In genomic region chr12:101209319-101210302, GRCh38 we compare ENCODE assay signal across 15 cellular contexts. TPM values are rescaled to one million over a fixed set of nuclear protein-coding genes. Genes with fewer than 3 reads are reported as not detected.
DNase-seq lines count a peak whose midpoint lies in the region; ATAC-seq and TF ChIP-seq lines count a peak whose summit lies in the region.
"Had no signal": no experiment of that assay in that cellular context is flagged by ENCODE, and none has a peak within 500 bp of the region (broad histone marks: within the 10 kb centered on the region; RNA-seq: fewer than 3 reads in every experiment).

A gene with protein sequence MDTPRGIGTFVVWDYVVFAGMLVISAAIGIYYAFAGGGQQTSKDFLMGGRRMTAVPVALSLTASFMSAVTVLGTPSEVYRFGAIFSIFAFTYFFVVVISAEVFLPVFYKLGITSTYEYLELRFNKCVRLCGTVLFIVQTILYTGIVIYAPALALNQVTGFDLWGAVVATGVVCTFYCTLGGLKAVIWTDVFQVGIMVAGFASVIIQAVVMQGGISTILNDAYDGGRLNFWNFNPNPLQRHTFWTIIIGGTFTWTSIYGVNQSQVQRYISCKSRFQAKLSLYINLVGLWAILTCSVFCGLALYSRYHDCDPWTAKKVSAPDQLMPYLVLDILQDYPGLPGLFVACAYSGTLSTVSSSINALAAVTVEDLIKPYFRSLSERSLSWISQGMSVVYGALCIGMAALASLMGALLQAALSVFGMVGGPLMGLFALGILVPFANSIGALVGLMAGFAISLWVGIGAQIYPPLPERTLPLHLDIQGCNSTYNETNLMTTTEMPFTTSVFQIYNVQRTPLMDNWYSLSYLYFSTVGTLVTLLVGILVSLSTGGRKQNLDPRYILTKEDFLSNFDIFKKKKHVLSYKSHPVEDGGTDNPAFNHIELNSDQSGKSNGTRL (minus strand): TSS chr12:101210238. CDS start chr12:101209848, 390 bp downstream.

- intact Hi-C loops in A673 (cut with micrococcal nuclease; ENCODE audit: unreplicated experiment) (no loop called here), mucosa of descending colon (cut with DNase I, micrococcal nuclease) (no loop called here)

- no peaks in the 10 kb centered on the region for H3K36me3 Mint-ChIP-seq in CD8-positive, alpha-beta memory T cell
- peaks cover 0 to 6% (median 0%) of the 10 kb centered on the region in 3 donors for H3K36me3 Mint-ChIP-seq in naive thymus-derived CD8-positive, alpha-beta T cell

- ATAC-seq in mucosa of descending colon: peak; percentile 54
- no peak for ATAC-seq in naive thymus-derived CD8-positive, alpha-beta T cell
- ATAC-seq: left cardiac atrium had no signal

- no TSS peak for BruUV-seq in A673 (replicated peaks; lab: Mats Ljungman, UMichigan)

- peaks cover 13 to 45% of the 10 kb centered on the region in 2 donors for H3K27me3 Mint-ChIP-seq in CD8-positive, alpha-beta memory T cell
- peaks cover 23 to 45% (median 31%) of the 10 kb centered on the region in 5 donors for H3K27me3 Mint-ChIP-seq in naive thymus-derived CD8-positive, alpha-beta T cell

- H3K9me3 ChIP-seq in A673 (ENCODE audit: low read depth, low read length, poor library complexity, severe bottlenecking) (no peaks in the 10 kb centered on the region), ectodermal cell (ENCODE audit: control insufficient read depth, low read length) (no peaks in the 10 kb centered on the region), mucosa of descending colon (no peaks in the 10 kb centered on the region)
- H3K9me3 ChIP-seq in CD8-positive, alpha-beta memory T cell (ENCODE audit: low read length): no peaks in the 10 kb centered on the region

- peaks cover 39% of the 10 kb centered on the region for H3K27me3 ChIP-seq in A673 (replicated peaks; ENCODE audit: insufficient read depth, low read depth, low read length, poor library complexity)
- H3K27me3 ChIP-seq in ectodermal cell (ENCODE audit: control insufficient read depth, insufficient read depth, low read length, poor library complexity, severe bottlenecking): peaks cover 39% of the 10 kb centered on the region
- H3K27me3 ChIP-seq in CD8-positive, alpha-beta memory T cell (ENCODE audit: insufficient read depth, low read length, poor library complexity, severe bottlenecking): no peaks in the 10 kb centered on the region
- H3K27me3 ChIP-seq: BLaER1 had no signal

- DNase-seq in A673 (ENCODE audit: low spot score) (peak; percentile 3), HuH-7.5 (ENCODE audit: low spot score) (peak; percentile 33), mucosa of descending colon (peak in 2 of 3 donors; percentile 23 to 49), NCI-H2196 treated with DMSO at 0.1 percent for 48 hours (lab: John Stamatoyannopoulos, UW; ENCODE audit: unreplicated experiment) (no peak)
- no peak for DNase-seq in CD8-positive, alpha-beta memory T cell
- no peak for DNase-seq in naive thymus-derived CD8-positive, alpha-beta T cell
- no peak for DNase-seq in activated naive CD4-positive, alpha-beta T cell (lab: John Stamatoyannopoulos, UW)
- DNase-seq: activated CD4-positive, alpha-beta T cell treated with anti-CD3 and anti-CD28 coated beads for 4 hours; left cardiac atrium; MM.1S; spleen had no signal

- H3K36me3 ChIP-seq in A673 (ENCODE audit: insufficient read depth, low read length, poor library complexity, severe bottlenecking) (no peaks in the 10 kb centered on the region), ectodermal cell (ENCODE audit: control insufficient read depth, insufficient read depth, low read length) (no peaks in the 10 kb centered on the region), mucosa of descending colon (ENCODE audit: low read depth) (no peaks in the 10 kb centered on the region)
- H3K36me3 ChIP-seq in CD8-positive, alpha-beta memory T cell (ENCODE audit: insufficient read depth, low read length): no peaks in the 10 kb centered on the region
- H3K36me3 ChIP-seq: BLaER1, spleen had no signal

- no peak within 1 kb of the TSS for H3K4me3 Mint-ChIP-seq in CD8-positive, alpha-beta memory T cell
- H3K4me3 Mint-ChIP-seq in naive thymus-derived CD8-positive, alpha-beta T cell: no peak within 1 kb of the TSS
- H3K4me3 Mint-ChIP-seq: activated naive CD8-positive, alpha-beta T cell had no signal

- CTCF ChIA-PET in A673 (lab: Charles Lee): no interaction called here
- CTCF ChIA-PET in CD8-positive, alpha-beta memory T cell (lab: Charles Lee): no interaction called here

- H3K4me3 ChIP-seq in A673 (ENCODE audit: low read depth, low read length, poor library complexity, severe bottlenecking) (peak within 1 kb of the TSS; percentile 34), ectodermal cell (ENCODE audit: insufficient read depth, low read depth, low read length) (peak within 1 kb of the TSS; percentile 46), mucosa of descending colon (no peak within 1 kb of the TSS)
- no peak within 1 kb of the TSS for H3K4me3 ChIP-seq in CD8-positive, alpha-beta memory T cell (ENCODE audit: low read length)
- H3K4me3 ChIP-seq: BLaER1 had no signal

- H3K27ac ChIP-seq in A673 (ENCODE audit: low read depth, low read length, poor library complexity, severe bottlenecking): no peak within 1 kb of the TSS
- H3K27ac ChIP-seq in ectodermal cell (ENCODE audit: insufficient read depth, low read depth, low read length, poor library complexity, severe bottlenecking): no peak within 1 kb of the TSS
- H3K27ac ChIP-seq in CD8-positive, alpha-beta memory T cell (ENCODE audit: low read depth, low read length): no peak within 1 kb of the TSS
- H3K27ac ChIP-seq: BLaER1, RWPE1, spleen had no signal

- H3K9me3 Mint-ChIP-seq in CD8-positive, alpha-beta memory T cell: peaks cover 0 to 5% (median 0%) of the 10 kb centered on the region in 5 donors
- H3K9me3 Mint-ChIP-seq in naive thymus-derived CD8-positive, alpha-beta T cell: peaks cover 0 to 11% (median 5%) of the 10 kb centered on the region in 9 donors

- no peak for TF ChIP-seq CTCF in A673 (conservative IDR thresholded peaks at IDR 0.05; ENCODE audit: low read depth, low read length)
- TF ChIP-seq CTCF in mucosa of descending colon (IDR thresholded peaks at IDR 0.05): no peak

- no peaks in the 10 kb centered on the region for H3K4me1 Mint-ChIP-seq in CD8-positive, alpha-beta memory T cell
- H3K4me1 Mint-ChIP-seq in naive thymus-derived CD8-positive, alpha-beta T cell: no peaks in the 10 kb centered on the region

- no peak within 1 kb of the TSS for H3K27ac Mint-ChIP-seq in CD8-positive, alpha-beta memory T cell
- no peak within 1 kb of the TSS for H3K27ac Mint-ChIP-seq in naive thymus-derived CD8-positive, alpha-beta T cell
- H3K27ac Mint-ChIP-seq: activated naive CD8-positive, alpha-beta T cell had no signal

- 17% methylated on average over 80 of the region's 80 CpGs for WGBS in ectodermal cell, 2 experiments

- H3K4me1 ChIP-seq in A673 (ENCODE audit: insufficient read depth, low read length, poor library complexity, severe bottlenecking) (no peaks in the 10 kb centered on the region), ectodermal cell (ENCODE audit: control insufficient read depth, insufficient read depth, low read length) (no peaks in the 10 kb centered on the region), mucosa of descending colon (ENCODE audit: low read depth) (no peaks in the 10 kb centered on the region)
- H3K4me1 ChIP-seq in CD8-positive, alpha-beta memory T cell (ENCODE audit: insufficient read depth, low read length): no peaks in the 10 kb centered on the region
- H3K4me1 ChIP-seq: BLaER1 had no signal

- POLR2A ChIA-PET in A673 (lab: Charles Lee; ENCODE audit: low non-redundant PET): no interaction called here
- POLR2A ChIA-PET in CD8-positive, alpha-beta memory T cell (lab: Charles Lee): no interaction called here
- POLR2A ChIA-PET in naive thymus-derived CD8-positive, alpha-beta T cell (lab: Charles Lee): no interaction called here

RNA-seq across cellular contexts. Expression of the gene that starts here (rescaled TPM):
- not detected in 2 replicates for total RNA-seq in A673 (2021)
- not detected for polyA plus RNA-seq in ectodermal cell (2013, experiment 1 of 4)
- polyA plus RNA-seq in ectodermal cell (2013, experiment 2 of 4): not detected
- not detected for polyA plus RNA-seq in ectodermal cell (2013, experiment 3 of 4)
- not detected for polyA plus RNA-seq in ectodermal cell (2013, experiment 4 of 4)
- total RNA-seq in mucosa of descending colon: under 1 TPM in 2 of 3 donors, not detected in 1; 0.07 to 0.49 TPM
- total RNA-seq in CD8-positive, alpha-beta memory T cell: not detected
- polyA plus RNA-seq in CD8-positive, alpha-beta memory T cell: not detected
- not detected for total RNA-seq in naive thymus-derived CD8-positive, alpha-beta T cell
- not detected for polyA plus RNA-seq in naive thymus-derived CD8-positive, alpha-beta T cell
- total RNA-seq: left cardiac atrium, spleen had no signal

Comparison
In these comparisons a context has a peak if more than half of its experiments do, and no peak if none do; other contexts are left out.
1. Peak in DNase-seq and H3K4me3 ChIP-seq in A673; RNA of the gene not detected or under 1 TPM.
2. Peak in DNase-seq and ATAC-seq in mucosa of descending colon; RNA of the gene not detected or under 1 TPM.